In the genomic region with DNA sequence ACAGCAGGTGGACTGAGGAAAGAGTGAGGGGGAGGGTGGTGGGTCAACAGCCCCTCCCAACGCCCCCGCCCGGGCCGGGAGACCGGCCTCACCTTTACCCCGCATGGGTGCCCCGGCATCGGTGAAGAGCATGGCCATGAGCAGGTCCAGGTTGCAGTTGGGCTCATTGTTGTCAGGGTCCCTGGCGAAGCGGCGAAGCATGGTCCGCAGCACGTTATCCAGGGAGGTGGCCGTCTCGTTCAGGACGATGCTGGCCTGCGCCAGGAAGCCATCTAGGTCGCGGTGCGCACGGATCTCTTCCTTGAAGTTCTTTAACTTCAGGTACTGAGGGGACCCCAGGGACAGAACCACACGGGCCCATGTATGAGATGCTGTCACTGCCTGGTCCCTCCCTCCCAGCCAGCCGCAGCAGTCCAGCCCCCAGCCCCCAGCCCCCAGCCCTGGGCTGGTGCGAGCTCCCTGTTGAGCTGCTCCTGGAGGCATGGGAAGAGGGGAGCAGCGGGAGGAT, we compare ENCODE assay signal across 1 cellular context.
A peak's percentile ranks its signal among the peaks of the same experiment; 100 is the strongest.
TF ChIP-seq lines count a peak whose summit lies in the region.

No MANE protein-coding gene starts in this region.

TF ChIP-seq in HepG2, 621 proteins besides CTCF, POLR2A, EP300 and RAD21:
- TF ChIP-seq ASH2L (IDR thresholded peaks at IDR 0.05; ENCODE audit: insufficient read length, low read depth, low read length) (no peak), ZNF839 (CRISPR knock-in tag; IDR thresholded peaks at IDR 0.05; ENCODE audit: borderline replicate concordance) (no peak), BRCA1 (CRISPR knock-in tag; IDR thresholded peaks at IDR 0.05) (no peak), POLR2G (IDR thresholded peaks at IDR 0.05; ENCODE audit: low read depth, low read length) (no peak), RELA (CRISPR knock-in tag; IDR thresholded peaks at IDR 0.05) (no peak), JUNB (CRISPR knock-in tag; IDR thresholded peaks at IDR 0.05; ENCODE audit: borderline replicate concordance) (no peak), ATAD3A (CRISPR knock-in tag; IDR thresholded peaks at IDR 0.05) (no peak), GTF2F1 (IDR thresholded peaks at IDR 0.05; ENCODE audit: low read length) (no peak), ZNF382 (CRISPR knock-in tag; IDR thresholded peaks at IDR 0.05; ENCODE audit: borderline replicate concordance) (no peak), ZNF547 (CRISPR knock-in tag; IDR thresholded peaks at IDR 0.05) (no peak), ZNF431 (CRISPR knock-in tag; IDR thresholded peaks at IDR 0.05; ENCODE audit: borderline replicate concordance, low read depth) (no peak), PAX8 (CRISPR knock-in tag; IDR thresholded peaks at IDR 0.05; ENCODE audit: borderline replicate concordance) (no peak), RFXANK (CRISPR knock-in tag; IDR thresholded peaks at IDR 0.05) (no peak), PITX1 (CRISPR knock-in tag; IDR thresholded peaks at IDR 0.05) (0 out of 2 replicates have a peak, but pooled peaks have one; percentile 23)
- TF ChIP-seq, protein P1, sequence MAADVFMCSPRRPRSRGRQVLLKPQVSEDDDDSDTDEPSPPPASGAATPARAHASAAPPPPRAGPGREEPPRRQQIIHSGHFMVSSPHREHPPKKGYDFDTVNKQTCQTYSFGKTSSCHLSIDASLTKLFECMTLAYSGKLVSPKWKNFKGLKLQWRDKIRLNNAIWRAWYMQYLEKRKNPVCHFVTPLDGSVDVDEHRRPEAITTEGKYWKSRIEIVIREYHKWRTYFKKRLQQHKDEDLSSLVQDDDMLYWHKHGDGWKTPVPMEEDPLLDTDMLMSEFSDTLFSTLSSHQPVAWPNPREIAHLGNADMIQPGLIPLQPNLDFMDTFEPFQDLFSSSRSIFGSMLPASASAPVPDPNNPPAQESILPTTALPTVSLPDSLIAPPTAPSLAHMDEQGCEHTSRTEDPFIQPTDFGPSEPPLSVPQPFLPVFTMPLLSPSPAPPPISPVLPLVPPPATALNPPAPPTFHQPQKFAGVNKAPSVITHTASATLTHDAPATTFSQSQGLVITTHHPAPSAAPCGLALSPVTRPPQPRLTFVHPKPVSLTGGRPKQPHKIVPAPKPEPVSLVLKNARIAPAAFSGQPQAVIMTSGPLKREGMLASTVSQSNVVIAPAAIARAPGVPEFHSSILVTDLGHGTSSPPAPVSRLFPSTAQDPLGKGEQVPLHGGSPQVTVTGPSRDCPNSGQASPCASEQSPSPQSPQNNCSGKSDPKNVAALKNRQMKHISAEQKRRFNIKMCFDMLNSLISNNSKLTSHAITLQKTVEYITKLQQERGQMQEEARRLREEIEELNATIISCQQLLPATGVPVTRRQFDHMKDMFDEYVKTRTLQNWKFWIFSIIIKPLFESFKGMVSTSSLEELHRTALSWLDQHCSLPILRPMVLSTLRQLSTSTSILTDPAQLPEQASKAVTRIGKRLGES (CRISPR knock-in tag; IDR thresholded peaks at IDR 0.05; ENCODE audit: borderline replicate concordance) = no peak
- TF ChIP-seq, protein P2, sequence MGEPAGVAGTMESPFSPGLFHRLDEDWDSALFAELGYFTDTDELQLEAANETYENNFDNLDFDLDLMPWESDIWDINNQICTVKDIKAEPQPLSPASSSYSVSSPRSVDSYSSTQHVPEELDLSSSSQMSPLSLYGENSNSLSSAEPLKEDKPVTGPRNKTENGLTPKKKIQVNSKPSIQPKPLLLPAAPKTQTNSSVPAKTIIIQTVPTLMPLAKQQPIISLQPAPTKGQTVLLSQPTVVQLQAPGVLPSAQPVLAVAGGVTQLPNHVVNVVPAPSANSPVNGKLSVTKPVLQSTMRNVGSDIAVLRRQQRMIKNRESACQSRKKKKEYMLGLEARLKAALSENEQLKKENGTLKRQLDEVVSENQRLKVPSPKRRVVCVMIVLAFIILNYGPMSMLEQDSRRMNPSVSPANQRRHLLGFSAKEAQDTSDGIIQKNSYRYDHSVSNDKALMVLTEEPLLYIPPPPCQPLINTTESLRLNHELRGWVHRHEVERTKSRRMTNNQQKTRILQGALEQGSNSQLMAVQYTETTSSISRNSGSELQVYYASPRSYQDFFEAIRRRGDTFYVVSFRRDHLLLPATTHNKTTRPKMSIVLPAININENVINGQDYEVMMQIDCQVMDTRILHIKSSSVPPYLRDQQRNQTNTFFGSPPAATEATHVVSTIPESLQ (CRISPR knock-in tag; conservative IDR thresholded peaks at IDR 0.05) = no peak
- TF ChIP-seq, protein P3, sequence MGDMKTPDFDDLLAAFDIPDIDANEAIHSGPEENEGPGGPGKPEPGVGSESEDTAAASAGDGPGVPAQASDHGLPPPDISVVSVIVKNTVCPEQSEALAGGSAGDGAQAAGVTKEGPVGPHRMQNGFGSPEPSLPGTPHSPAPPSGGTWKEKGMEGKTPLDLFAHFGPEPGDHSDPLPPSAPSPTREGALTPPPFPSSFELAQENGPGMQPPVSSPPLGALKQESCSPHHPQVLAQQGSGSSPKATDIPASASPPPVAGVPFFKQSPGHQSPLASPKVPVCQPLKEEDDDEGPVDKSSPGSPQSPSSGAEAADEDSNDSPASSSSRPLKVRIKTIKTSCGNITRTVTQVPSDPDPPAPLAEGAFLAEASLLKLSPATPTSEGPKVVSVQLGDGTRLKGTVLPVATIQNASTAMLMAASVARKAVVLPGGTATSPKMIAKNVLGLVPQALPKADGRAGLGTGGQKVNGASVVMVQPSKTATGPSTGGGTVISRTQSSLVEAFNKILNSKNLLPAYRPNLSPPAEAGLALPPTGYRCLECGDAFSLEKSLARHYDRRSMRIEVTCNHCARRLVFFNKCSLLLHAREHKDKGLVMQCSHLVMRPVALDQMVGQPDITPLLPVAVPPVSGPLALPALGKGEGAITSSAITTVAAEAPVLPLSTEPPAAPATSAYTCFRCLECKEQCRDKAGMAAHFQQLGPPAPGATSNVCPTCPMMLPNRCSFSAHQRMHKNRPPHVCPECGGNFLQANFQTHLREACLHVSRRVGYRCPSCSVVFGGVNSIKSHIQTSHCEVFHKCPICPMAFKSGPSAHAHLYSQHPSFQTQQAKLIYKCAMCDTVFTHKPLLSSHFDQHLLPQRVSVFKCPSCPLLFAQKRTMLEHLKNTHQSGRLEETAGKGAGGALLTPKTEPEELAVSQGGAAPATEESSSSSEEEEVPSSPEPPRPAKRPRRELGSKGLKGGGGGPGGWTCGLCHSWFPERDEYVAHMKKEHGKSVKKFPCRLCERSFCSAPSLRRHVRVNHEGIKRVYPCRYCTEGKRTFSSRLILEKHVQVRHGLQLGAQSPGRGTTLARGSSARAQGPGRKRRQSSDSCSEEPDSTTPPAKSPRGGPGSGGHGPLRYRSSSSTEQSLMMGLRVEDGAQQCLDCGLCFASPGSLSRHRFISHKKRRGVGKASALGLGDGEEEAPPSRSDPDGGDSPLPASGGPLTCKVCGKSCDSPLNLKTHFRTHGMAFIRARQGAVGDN (CRISPR knock-in tag; IDR thresholded peaks at IDR 0.05) = 0 out of 2 replicates have a peak, but pooled peaks have one; percentile 1
